In genomic region chr13:82657471-82657870, GRCh38 we compare ENCODE assay signal across 5 cellular contexts.
"Had no signal": no experiment of that assay in that cellular context is flagged by ENCODE, and none has a peak within 500 bp of the region (broad histone marks: within the 10 kb centered on the region; RNA-seq: fewer than 3 reads in every experiment).

No MANE protein-coding gene starts in this region.

- H3K9me3 Mint-ChIP-seq: H9 had no signal

- H2AFZ ChIP-seq: GM23338 had no signal

- DNase-seq: H9, HCEC 1CT, IMR-90 had no signal

- H3K4me3 Mint-ChIP-seq: GM23338, H9 had no signal

- H3K4me3 ChIP-seq: GM23338, K562 had no signal

- ATAC-seq: GM23338, K562 had no signal

- H3K4me2 ChIP-seq: GM23338 had no signal

- H3K4me1 Mint-ChIP-seq: GM23338 had no signal

- H3K27ac Mint-ChIP-seq: GM23338, H9 had no signal
